Comparison of ENCODE assay signal across 8 cellular contexts in genomic region chr17:2853111-2853721, GRCh38. TPM values are rescaled to one million over a fixed set of nuclear protein-coding genes. Genes with fewer than 3 reads are reported as not detected.
DNase-seq lines count a peak whose midpoint lies in the region; TF ChIP-seq lines count a peak whose summit lies in the region.

No MANE protein-coding gene starts in this region.

- H3K27ac ChIP-seq in neural cell (ENCODE audit: low read length) (no peak overlapping the region), Karpas-422 (ENCODE audit: low read length) (no peak overlapping the region)

- TF ChIP-seq RAD21 in neural cell (conservative IDR thresholded peaks at IDR 0.05) = no peak

- peaks cover 6% of the 10 kb centered on the region for H4K20me1 ChIP-seq in neural cell (ENCODE audit: insufficient read depth)
- H4K20me1 ChIP-seq in Karpas-422 (ENCODE audit: insufficient read depth, low read depth, low read length) = no peaks in the 10 kb centered on the region

- H3K4me3 ChIP-seq in fibroblast of pulmonary artery (replicated peaks; ENCODE audit: low read depth, low read length) = peak overlapping the region; percentile 57
- H3K4me3 ChIP-seq in neural cell (ENCODE audit: low read length) = peak overlapping the region; percentile 52
- H3K4me3 ChIP-seq in Karpas-422 (ENCODE audit: low read length) = no peak overlapping the region

- H3K79me2 ChIP-seq in neural cell (replicated peaks; ENCODE audit: insufficient read depth, low read length) = no peaks in the 10 kb centered on the region
- H3K79me2 ChIP-seq in Karpas-422 (ENCODE audit: low read length) = no peaks in the 10 kb centered on the region

- H3K9me2 ChIP-seq in neural cell (ENCODE audit: insufficient read depth, low read length) (no peaks in the 10 kb centered on the region), Karpas-422 (replicated peaks; ENCODE audit: insufficient read depth, low read length) (no peaks in the 10 kb centered on the region)

- no peak for TF ChIP-seq CTCF in fibroblast of pulmonary artery (IDR thresholded peaks at IDR 0.05; ENCODE audit: low read length, missing control alignments)
- no peak for TF ChIP-seq CTCF in neural cell (IDR thresholded peaks at IDR 0.05; ENCODE audit: poor library complexity, severe bottlenecking)

- H3K9me3 ChIP-seq in neural cell (ENCODE audit: low read length) (no peaks in the 10 kb centered on the region), Karpas-422 (ENCODE audit: low read length) (no peaks in the 10 kb centered on the region)

- H3K9ac ChIP-seq in neural cell (ENCODE audit: low read length) (peak overlapping the region; percentile 3), Karpas-422 (ENCODE audit: low read length) (no peak overlapping the region)

- H2AFZ ChIP-seq in neural cell (ENCODE audit: low read depth, low read length) (no peak overlapping the region), Karpas-422 (ENCODE audit: low read length) (no peak overlapping the region)

- H3K27me3 ChIP-seq in neural cell (ENCODE audit: insufficient read depth, low read depth, low read length) = peaks cover 55% of the 10 kb centered on the region
- H3K27me3 ChIP-seq in Karpas-422 (ENCODE audit: low read length) = no peaks in the 10 kb centered on the region

- DNase-seq in AG08396 (ENCODE audit: low spot score) (peak; percentile 77), HuH-7.5 (ENCODE audit: low spot score) (peak; percentile 44), fibroblast of pulmonary artery (ENCODE audit: low read depth) (peak; percentile 39), Karpas-422 (no peak), NCI-H187 treated with DMSO at 0.1 percent for 48 hours (lab: John Stamatoyannopoulos, UW) (no peak), MV-4-11 (lab: John Stamatoyannopoulos, UW) (no peak)
- DNase-seq in activated T-cell treated with anti-CD3 and anti-CD28 coated beads, Interleukin-2, amount 50 U/mL, for 48 hours = peak; percentile 42 to 48

- peaks cover 33% of the 10 kb centered on the region for H3K4me1 ChIP-seq in Karpas-422 (ENCODE audit: low read length)

- no peak overlapping the region for H3K4me2 ChIP-seq in neural cell (ENCODE audit: low read length)
- H3K4me2 ChIP-seq in Karpas-422 (ENCODE audit: low read depth, low read length, poor library complexity, severe bottlenecking) = no peak overlapping the region

- H3K36me3 ChIP-seq in neural cell (ENCODE audit: insufficient read depth, low read length) (no peaks in the 10 kb centered on the region), Karpas-422 (ENCODE audit: insufficient read depth, low read length) (no peaks in the 10 kb centered on the region)

- no peak for TF ChIP-seq EP300 in neural cell (conservative IDR thresholded peaks at IDR 0.05; ENCODE audit: poor library complexity, severe bottlenecking)

- no peaks in the 10 kb centered on the region for H3F3A ChIP-seq in neural cell (ENCODE audit: insufficient read depth, low read length, poor library complexity, severe bottlenecking)

TF ChIP-seq in neural cell, 6 proteins besides CTCF, POLR2A, EP300 and RAD21:
- TF ChIP-seq REST (IDR thresholded peaks at IDR 0.05; ENCODE audit: borderline replicate concordance) (no peak), TAF1 (IDR thresholded peaks at IDR 0.05; ENCODE audit: low read depth) (no peak), SMC3 (conservative IDR thresholded peaks at IDR 0.05; ENCODE audit: poor library complexity) (no peak), MXI1 (conservative IDR thresholded peaks at IDR 0.05; ENCODE audit: poor library complexity, severe bottlenecking) (no peak), EZH2 (IDR thresholded peaks at IDR 0.05; ENCODE audit: borderline replicate concordance, insufficient read depth, low read length, poor library complexity, severe bottlenecking) (no peak), POLR2AphosphoS5 (IDR thresholded peaks at IDR 0.05) (no peak)

RNA-seq across cellular contexts. Expression of gene RAP1GAP2, which starts 57.0 kb away (rescaled TPM):
- polyA plus RNA-seq in neural cell = 14.8 and 20.1 TPM in 2 replicates
- 21.4 and 24.3 TPM in 2 replicates for polyA minus RNA-seq in neural cell
- 6.0 and 11.7 TPM in 2 replicates for total RNA-seq in Karpas-422 (2014; rRNA removed; shearing (Covaris generic); ENCODE audit: low replicate concordance)

Comparison
In these comparisons a context has a peak if more than half of its experiments do, and no peak if none do; other contexts are left out.
1. DNase-seq: peak in AG08396 (single experiment), HuH-7.5 (single experiment), activated T-cell treated with anti-CD3 and anti-CD28 coated beads, Interleukin-2, amount 50 U/mL, for 48 hours (2 of 2) and fibroblast of pulmonary artery (single experiment); none in Karpas-422 (single experiment), NCI-H187 treated with DMSO at 0.1 percent for 48 hours (single experiment) and MV-4-11 (single experiment).